Comparison of ENCODE assay signal across 32 cellular contexts in the genomic region with DNA sequence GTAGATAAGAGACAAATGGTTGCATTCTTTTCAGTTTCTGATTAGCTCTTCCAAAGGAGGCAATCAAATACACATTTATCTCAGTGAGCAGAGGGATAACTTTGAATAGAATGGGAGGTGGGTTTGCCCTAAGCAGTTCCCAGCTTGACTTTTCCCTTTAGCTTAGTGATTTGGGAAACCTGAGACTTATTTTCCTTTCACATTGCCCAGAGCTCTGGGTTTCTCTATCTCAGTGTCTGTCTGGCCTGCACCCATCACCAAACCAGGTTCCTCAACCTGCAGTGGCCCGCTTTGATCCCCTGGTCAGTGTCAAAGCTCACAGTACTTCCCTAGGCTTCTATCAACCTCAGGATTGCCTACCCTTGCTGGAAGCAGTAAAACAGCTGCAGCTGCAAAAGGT. TPM values are rescaled to one million over a fixed set of nuclear protein-coding genes. Genes with fewer than 3 reads are reported as not detected.
"Had no signal": no experiment of that assay in that cellular context is flagged by ENCODE, and none has a peak within 500 bp of the region (broad histone marks: within the 10 kb centered on the region; RNA-seq: fewer than 3 reads in every experiment).

No MANE protein-coding gene starts in this region.

- H3K9me3 Mint-ChIP-seq: dendritic cell treated with granulocyte-macrophage colony-stimulating factor and Interleukin-4, amounts not matched to agents 40 ng/mL and 50 ng/mL, for 4 days; natural killer cell; neural crest cell; stimulated activated effector memory CD8-positive, alpha-beta T cell treated with anti-CD3 and anti-CD28 coated beads, Interleukin-12 subunit alpha, Interleukin-12 subunit beta, amount 100 ng/mL, for 72 hours had no signal

- H3K36me3 Mint-ChIP-seq: natural killer cell; stimulated activated effector memory CD8-positive, alpha-beta T cell treated with anti-CD3 and anti-CD28 coated beads, Interleukin-12 subunit alpha, Interleukin-12 subunit beta, amount 100 ng/mL, for 72 hours had no signal

- ATAC-seq: left ventricle myocardium superior, lower lobe of right lung, natural killer cell had no signal

- H3K9me3 ChIP-seq: colonic mucosa, esophagus squamous epithelium, lower lobe of right lung, prostate gland, right atrium auricular region, thyroid gland, vagina had no signal

- H3K27ac ChIP-seq: colonic mucosa, esophagus squamous epithelium, heart right ventricle, lower lobe of right lung, prostate gland, right atrium auricular region, stomach, thyroid gland, vagina had no signal

- H3K4me3 ChIP-seq: colonic mucosa, esophagus squamous epithelium, heart right ventricle, lower lobe of right lung, prostate gland, right atrium auricular region, smooth muscle cell, stomach, thyroid gland, vagina had no signal

- H3K36me3 ChIP-seq: colonic mucosa, esophagus squamous epithelium, heart right ventricle, lower lobe of right lung, prostate gland, right atrium auricular region, stomach, thyroid gland, vagina had no signal

- H3K4me3 Mint-ChIP-seq: dendritic cell treated with granulocyte-macrophage colony-stimulating factor and Interleukin-4, amounts not matched to agents 40 ng/mL and 50 ng/mL, for 4 days; natural killer cell; neural crest cell; stimulated activated effector memory CD8-positive, alpha-beta T cell treated with anti-CD3 and anti-CD28 coated beads, Interleukin-12 subunit alpha, Interleukin-12 subunit beta, amount 100 ng/mL, for 72 hours had no signal

- H3K4me1 Mint-ChIP-seq: natural killer cell, neural crest cell had no signal

- H3K4me1 ChIP-seq: colonic mucosa, esophagus squamous epithelium, lower lobe of right lung, prostate gland, right atrium auricular region, stomach, thyroid gland, vagina had no signal

- H3K27me3 ChIP-seq: colonic mucosa, thyroid gland, vagina had no signal

- H3K4me2 ChIP-seq: smooth muscle cell had no signal

- H3K27me3 Mint-ChIP-seq: dendritic cell treated with granulocyte-macrophage colony-stimulating factor and Interleukin-4, amounts not matched to agents 40 ng/mL and 50 ng/mL, for 4 days had no signal

- H3K27ac Mint-ChIP-seq: dendritic cell treated with granulocyte-macrophage colony-stimulating factor and Interleukin-4, amounts not matched to agents 40 ng/mL and 50 ng/mL, for 4 days; natural killer cell; stimulated activated effector memory CD8-positive, alpha-beta T cell treated with anti-CD3 and anti-CD28 coated beads, Interleukin-12 subunit alpha, Interleukin-12 subunit beta, amount 100 ng/mL, for 72 hours had no signal

- DNase-seq: colonic mucosa; effector memory CD4-positive, alpha-beta T cell; erythroblast; esophagus squamous epithelium; foreskin melanocyte; glutamatergic neuron; heart right ventricle; hippocampal formation; left ventricle myocardium superior; lower lobe of right lung; natural killer cell; nucleus accumbens; stimulated activated CD4-positive, alpha-beta T cell treated with anti-CD3 and anti-CD28 coated beads, Interleukin-2, amount 100 ng/mL, for 24 hours; stimulated activated CD4-positive, alpha-beta T cell treated with anti-CD3 and anti-CD28 coated beads, Interleukin-4, amount 100 ng/mL, for 24 hours; stimulated activated naive CD4-positive, alpha-beta T cell treated with Interleukin-2 at 50 U/mL for 16 hours; stomach; thyroid gland; trophoblast cell had no signal

RNA-seq across cellular contexts. Expression of gene C13orf42, which starts 35.6 kb away (rescaled TPM):
- total RNA-seq: colonic mucosa, esophagus squamous epithelium, heart right ventricle, left ventricle myocardium superior, lower lobe of right lung, mononuclear cell, natural killer cell, neural crest cell, osteocyte, right atrium auricular region, sciatic nerve, smooth muscle cell, stomach, subcutaneous adipose tissue, temporal lobe, thyroid gland, ureter, vagina had no signal
- polyA plus RNA-seq: keratinocyte, smooth muscle cell, stomach had no signal
